4 cellular contexts compared by ENCODE assay signal in the genomic region with DNA sequence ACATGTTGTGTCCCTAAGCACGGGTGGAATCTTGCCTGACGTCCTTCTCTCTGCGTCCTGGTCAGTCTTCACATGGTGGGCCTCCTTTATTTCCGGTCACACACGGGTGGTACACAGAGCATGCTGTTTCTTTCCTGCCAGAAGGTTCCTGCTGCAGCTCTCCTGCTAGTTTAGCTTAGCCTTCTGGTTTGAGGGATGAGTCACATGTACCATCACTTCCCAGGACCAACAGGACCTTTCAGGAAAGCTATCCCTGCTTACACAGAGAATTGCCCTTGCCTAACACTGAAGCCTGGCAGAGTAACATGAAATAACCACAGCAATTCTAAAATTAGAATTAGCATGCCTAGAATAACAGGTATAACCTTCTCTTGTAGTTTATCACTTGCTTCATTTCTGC. TPM values are rescaled to one million over a fixed set of nuclear protein-coding genes. Genes with fewer than 3 reads are reported as not detected.
"Had no signal": no experiment of that assay in that cellular context is flagged by ENCODE, and none has a peak within 500 bp of the region (broad histone marks: within the 10 kb centered on the region; RNA-seq: fewer than 3 reads in every experiment).

No MANE protein-coding gene starts in this region.

RNA-seq across cellular contexts. Expression of a gene that starts 8.5 kb away (rescaled TPM):
- total RNA-seq: LHCN-M2, M059J, NCI-H460 had no signal

RNA-seq across cellular contexts. Expression of a gene that starts 45.2 kb away (rescaled TPM):
- total RNA-seq: LHCN-M2, MCF 10A had no signal
